Comparison of ENCODE assay signal across 18 cellular contexts in genomic region chr3:53594276-53594675, GRCh38.
"Had no signal": no experiment of that assay in that cellular context is flagged by ENCODE, and none has a peak within 500 bp of the region (broad histone marks: within the 10 kb centered on the region; RNA-seq: fewer than 3 reads in every experiment).

No MANE protein-coding gene starts in this region.

- H3K36me3 ChIP-seq: SJSA1 had no signal

- ATAC-seq: K562 had no signal

- H3K27me3 ChIP-seq: SJSA1 had no signal

- DNase-seq: Kasumi-1, MM.1S, NCI-H1092 treated with DMSO at 0.1 percent for 48 hours, NCI-H1436, NCI-H1694 treated with DMSO at 0.1 percent for 48 hours, NCI-H1930, NCI-H2171 treated with DMSO at 0.1 percent for 48 hours, NCI-H345, NCI-H446 treated with DMSO at 0.1 percent for 48 hours, NCI-H524 treated with DMSO at 0.1 percent for 48 hours, NCI-H82, RPMI8226, SIG-M5 had no signal

- H3K27ac ChIP-seq: HL-60, KMS-11, SJSA1, SK-N-MC had no signal

- H3K9me3 ChIP-seq: SJSA1 had no signal

- H3K4me1 ChIP-seq: SJSA1 had no signal

- H3K4me3 ChIP-seq: K562, SJSA1, SK-N-MC had no signal
